ENCODE assay signal across 16 cellular contexts in the genomic region with DNA sequence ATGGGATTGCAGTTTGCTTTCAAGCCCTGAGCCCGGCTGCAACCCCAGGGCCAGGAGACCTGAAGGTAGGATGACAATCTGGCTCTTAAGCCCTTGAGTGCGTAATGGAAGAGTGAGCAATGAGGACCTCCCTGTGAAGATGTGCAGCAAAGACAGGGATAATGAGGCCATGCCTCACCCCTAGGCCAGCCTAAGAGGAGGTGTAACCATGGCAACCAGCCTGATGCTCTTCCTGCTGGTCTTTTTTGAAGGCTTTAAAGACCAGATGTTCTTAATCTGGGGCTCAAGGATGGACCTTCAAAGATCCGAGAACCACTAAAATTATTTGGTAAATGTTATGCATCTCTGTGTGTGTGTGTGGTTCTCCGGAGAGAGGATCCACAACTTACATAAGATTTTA. TPM values are rescaled to one million over a fixed set of nuclear protein-coding genes. Genes with fewer than 3 reads are reported as not detected.
DNase-seq lines count a peak whose midpoint lies in the region; ATAC-seq and TF ChIP-seq lines count a peak whose summit lies in the region.
"Had no signal": no experiment of that assay in that cellular context is flagged by ENCODE, and none has a peak within 500 bp of the region (broad histone marks: within the 10 kb centered on the region; RNA-seq: fewer than 3 reads in every experiment).

No MANE protein-coding gene starts in this region.

- in situ Hi-C loops in GM23248 (cut with MboI): no loop called here

- WGBS in GM23248 (ENCODE audit: low coverage in 1 of 2, low lambda C conversion rate in 2 of 2, missing lambda C conversion rate in 2 of 2), 2 experiments: 22 to 27% methylated on average over 4 of the region's 4 CpGs
- WGBS in mesenchymal stem cell: 86% methylated on average over 2 of the region's 4 CpGs

- peak; percentile 15 to 66 (median 51) for DNase-seq in NCI-H1417 (lab: John Stamatoyannopoulos, UW)
- DNase-seq in NCI-H1417 treated with DMSO at 0.1 percent for 48 hours (lab: John Stamatoyannopoulos, UW): no peak
- peak; percentile 21 for DNase-seq in GM23248
- DNase-seq in NCI-H524 treated with DMSO at 0.1 percent for 48 hours (lab: John Stamatoyannopoulos, UW): peak; percentile 79
- no peak for DNase-seq in mesenchymal stem cell
- DNase-seq in tibial artery: no peak
- DNase-seq in breast epithelium (ENCODE audit: low spot score in 2 of 2): no peak
- DNase-seq: C1 segment of cervical spinal cord, NCI-H146, NCI-H2081, NCI-H345, Right ventricle myocardium superior, T-helper 17 cell had no signal

- no peak overlapping the region for H2BK12ac ChIP-seq in mesenchymal stem cell (ENCODE audit: low read length in 2 of 2)

- no peaks in the 10 kb centered on the region for H3F3A ChIP-seq in GM23248 (ENCODE audit: insufficient read depth)

- no peak overlapping the region for H4K91ac ChIP-seq in mesenchymal stem cell (ENCODE audit: low read length)

- peak overlapping the region; percentile 21 for H2AK5ac ChIP-seq in mesenchymal stem cell (ENCODE audit: low read length, severe bottlenecking)

- H3K4me2 ChIP-seq in GM23248 (ENCODE audit: unreplicated experiment): no peak overlapping the region
- H3K4me2 ChIP-seq in mesenchymal stem cell (ENCODE audit: low read length, poor library complexity, severe bottlenecking): no peak overlapping the region

- H2AFZ ChIP-seq in GM23248 (no peak overlapping the region), mesenchymal stem cell (ENCODE audit: low read depth, low read length) (no peak overlapping the region)

- H3K27me3 ChIP-seq in GM23248 (replicated peaks; ENCODE audit: insufficient read depth) (peaks cover 33% of the 10 kb centered on the region), mesenchymal stem cell (ENCODE audit: control insufficient read depth in 1 of 2, insufficient read depth in 1 of 2, low read length in 2 of 2) (peaks cover 0 to 66% of the 10 kb centered on the region in 2 experiments), tibial artery (peaks cover 0 to 23% of the 10 kb centered on the region in 2 donors), breast epithelium (no peaks in the 10 kb centered on the region)

- H3K27ac ChIP-seq in GM23248 (no peak overlapping the region), mesenchymal stem cell (ENCODE audit: low read length, poor library complexity, severe bottlenecking) (no peak overlapping the region), tibial artery (no peak overlapping the region), breast epithelium (no peak overlapping the region)

- H3K4me1 ChIP-seq in GM23248 (ENCODE audit: insufficient read depth): no peaks in the 10 kb centered on the region
- peaks cover 9% of the 10 kb centered on the region for H3K4me1 ChIP-seq in mesenchymal stem cell (ENCODE audit: control insufficient read depth, insufficient read depth, low read depth, low read length)
- H3K4me1 ChIP-seq in tibial artery: no peaks in the 10 kb centered on the region
- no peaks in the 10 kb centered on the region for H3K4me1 ChIP-seq in breast epithelium
- H3K4me1 ChIP-seq: HAP-1 had no signal

- no peak for ATAC-seq in HG03025 (IDR thresholded peaks at IDR 0.05; ENCODE audit: low FRiP score, unreplicated experiment)
- ATAC-seq: Panc1, T-helper 17 cell had no signal

- no peaks in the 10 kb centered on the region for H3K9me3 ChIP-seq in GM23248 (ENCODE audit: low read depth)
- H3K9me3 ChIP-seq in mesenchymal stem cell (ENCODE audit: control insufficient read depth, low read length): no peaks in the 10 kb centered on the region
- H3K9me3 ChIP-seq in tibial artery: no peaks in the 10 kb centered on the region
- H3K9me3 ChIP-seq in breast epithelium: no peaks in the 10 kb centered on the region
- H3K9me3 ChIP-seq: HAP-1 had no signal

- TF ChIP-seq CTCF in tibial artery (IDR thresholded peaks at IDR 0.05) (no peak), breast epithelium (IDR thresholded peaks at IDR 0.05) (no peak)

- H3K9me2 ChIP-seq in GM23248 (ENCODE audit: insufficient read depth): no peaks in the 10 kb centered on the region

- no peak overlapping the region for H3K14ac ChIP-seq in mesenchymal stem cell (ENCODE audit: low read length in 2 of 2)

- no peak overlapping the region for H3K18ac ChIP-seq in mesenchymal stem cell (ENCODE audit: low read depth in 1 of 2, low read length in 2 of 2)

- H3K36me3 ChIP-seq in GM23248 (ENCODE audit: low read depth) (no peaks in the 10 kb centered on the region), mesenchymal stem cell (ENCODE audit: control insufficient read depth in 1 of 2, insufficient read depth in 2 of 2, low read depth in 1 of 2, low read length in 2 of 2) (no peaks in the 10 kb centered on the region), tibial artery (no peaks in the 10 kb centered on the region), breast epithelium (no peaks in the 10 kb centered on the region)
- H3K36me3 ChIP-seq: HAP-1 had no signal

- no peak overlapping the region for H3K4ac ChIP-seq in mesenchymal stem cell (ENCODE audit: low read depth in 1 of 2, low read length in 2 of 2)

- H2BK5ac ChIP-seq in mesenchymal stem cell (ENCODE audit: low read depth, low read length, poor library complexity, severe bottlenecking): no peak overlapping the region

- no peaks in the 10 kb centered on the region for H3K79me2 ChIP-seq in GM23248 (ENCODE audit: insufficient read depth)

- no peak overlapping the region for H3K9ac ChIP-seq in GM23248
- H3K9ac ChIP-seq in mesenchymal stem cell (ENCODE audit: low read length): no peak overlapping the region

- no peak for TF ChIP-seq POLR2A in breast epithelium (IDR thresholded peaks at IDR 0.05)

- H3K4me3 ChIP-seq in GM23248: no peak overlapping the region
- no peak overlapping the region for H3K4me3 ChIP-seq in mesenchymal stem cell (ENCODE audit: insufficient read depth in 1 of 2, low read depth in 1 of 2, low read length in 2 of 2)
- no peak overlapping the region for H3K4me3 ChIP-seq in tibial artery
- no peak overlapping the region for H3K4me3 ChIP-seq in breast epithelium
- H3K4me3 ChIP-seq: HAP-1 had no signal

- no peak overlapping the region for H2BK120ac ChIP-seq in mesenchymal stem cell (ENCODE audit: low read depth, low read length)

- no peaks in the 10 kb centered on the region for H3K79me1 ChIP-seq in mesenchymal stem cell (replicated peaks; ENCODE audit: low read length, poor library complexity, severe bottlenecking)

- intact Hi-C loops in tibial artery (cut with DNase I; ENCODE audit: low total_unique reads): no loop called here
- intact Hi-C loops in breast epithelium (cut with DNase I; ENCODE audit: low total_unique reads): no loop called here

- no peak overlapping the region for H4K8ac ChIP-seq in mesenchymal stem cell (ENCODE audit: low read length)

- no peak overlapping the region for H2BK15ac ChIP-seq in mesenchymal stem cell (ENCODE audit: low read depth, poor library complexity, severe bottlenecking)

- no peak overlapping the region for H3K23ac ChIP-seq in mesenchymal stem cell (ENCODE audit: low read length in 2 of 2)

- H4K20me1 ChIP-seq in GM23248 (ENCODE audit: insufficient read depth): no peaks in the 10 kb centered on the region

RNA-seq across cellular contexts. Expression of gene ARHGAP40, which starts 8.2 kb away (rescaled TPM):
- not detected in 2 replicates for total RNA-seq in GM23248 (2014; rRNA removed; shearing (Covaris generic))
- not detected in 2 replicates for polyA plus RNA-seq in GM23248 (2016; fragmentation: Nextera tagmentation; extraction: Ambion mirVana)
- polyA plus RNA-seq in mesenchymal stem cell (2013, experiment 1 of 2): not detected
- not detected for polyA plus RNA-seq in mesenchymal stem cell (2013, experiment 2 of 2)
- 10 to 100 TPM in 2 of 3 donors, not detected in 1; 33.8 to 35.9 TPM for total RNA-seq in breast epithelium
- total RNA-seq: Right ventricle myocardium superior, T-helper 17 cell had no signal

RNA-seq across cellular contexts. Expression of gene ADIG, which starts 28.8 kb away (rescaled TPM):
- total RNA-seq in GM23248 (2014; rRNA removed; shearing (Covaris generic)): not detected in 2 replicates
- polyA plus RNA-seq in GM23248 (2016; fragmentation: Nextera tagmentation; extraction: Ambion mirVana): not detected in 2 replicates
- not detected for polyA plus RNA-seq in mesenchymal stem cell (2013, experiment 1 of 2)
- polyA plus RNA-seq in mesenchymal stem cell (2013, experiment 2 of 2): not detected
- not detected for total RNA-seq in breast epithelium
- total RNA-seq: Right ventricle myocardium superior, T-helper 17 cell had no signal

Comparison
In these comparisons a context has a peak if more than half of its experiments do, and no peak if none do; other contexts are left out.
1. DNase-seq: peak in NCI-H1417 (3 of 3), GM23248 (single experiment) and NCI-H524 treated with DMSO at 0.1 percent for 48 hours (single experiment); none in NCI-H1417 treated with DMSO at 0.1 percent for 48 hours (single experiment), mesenchymal stem cell (single experiment), tibial artery (0 of 2) and breast epithelium (0 of 2).